ENCODE assay signal across 23 cellular contexts in genomic region chr2:207444756-207445155, GRCh38.
DNase-seq lines count a peak whose midpoint lies in the region; ATAC-seq, FAIRE-seq and TF ChIP-seq lines count a peak whose summit lies in the region.
"Had no signal": no experiment of that assay in that cellular context is flagged by ENCODE, and none has a peak within 500 bp of the region (broad histone marks: within the 10 kb centered on the region; RNA-seq: fewer than 3 reads in every experiment).

No MANE protein-coding gene starts in this region.

- H3F3A ChIP-seq in SK-N-SH (replicated peaks; ENCODE audit: insufficient read depth), result no peaks in the 10 kb centered on the region

- intact Hi-C loops in MCF 10A (cut with micrococcal nuclease), result no loop called here
- intact Hi-C loops in breast epithelium (cut with DNase I; ENCODE audit: low total_unique reads), result no loop called here
- intact Hi-C loops in K562 (cut with micrococcal nuclease), result no loop called here
- intact Hi-C loops in left ventricle myocardium inferior (cut with micrococcal nuclease), result no loop called here

- H3K27me3 Mint-ChIP-seq in MCF 10A (ENCODE audit: insufficient read depth, unreplicated experiment), result no peaks in the 10 kb centered on the region
- H3K27me3 Mint-ChIP-seq: CD4-positive, alpha-beta T cell had no signal

- no peak for TF ChIP-seq POLR2A in breast epithelium (IDR thresholded peaks at IDR 0.05)
- no peak for TF ChIP-seq POLR2A in K562 (conservative IDR thresholded peaks at IDR 0.05)

- H3K9me3 Mint-ChIP-seq in MCF 10A (ENCODE audit: unreplicated experiment), result no peaks in the 10 kb centered on the region
- H3K9me3 Mint-ChIP-seq: CD4-positive, alpha-beta T cell; CD8-positive, alpha-beta T cell had no signal

- CTCF ChIA-PET in MCF 10A (lab: Yijun Ruan, JAX), result no interaction called here
- CTCF ChIA-PET in SK-N-SH (lab: Yijun Ruan, JAX), result no interaction called here
- CTCF ChIA-PET in K562 (lab: Yijun Ruan, JAX; ENCODE audit: low intra/inter-chr PET ratio), result no interaction called here

- H3K27me3 ChIP-seq in breast epithelium (no peaks in the 10 kb centered on the region), SK-N-SH (ENCODE audit: insufficient read depth) (no peaks in the 10 kb centered on the region), K562 (ENCODE audit: control insufficient read depth in 2 of 2, insufficient read depth in 2 of 2, low read length in 2 of 2) (no peaks in the 10 kb centered on the region), left ventricle myocardium inferior (ENCODE audit: low read depth) (no peaks in the 10 kb centered on the region)
- H3K27me3 ChIP-seq: BLaER1 treated with 17β-estradiol and CSF1 and Interleukin-3, amounts not matched to agents 10 nM and 100 nM had no signal

- no peak for TF ChIP-seq CTCF in MCF 10A (IDR thresholded peaks at IDR 0.05; ENCODE audit: unreplicated experiment)
- no peak for TF ChIP-seq CTCF in breast epithelium (IDR thresholded peaks at IDR 0.05)
- no peak for TF ChIP-seq CTCF in SK-N-SH (IDR thresholded peaks at IDR 0.05)
- no peak for TF ChIP-seq CTCF in K562 (IDR thresholded peaks at IDR 0.05 in 2 of 3, conservative IDR thresholded peaks at IDR 0.05 in 1 of 3; ENCODE audit: insufficient read depth in 2 of 3, low read depth in 1 of 3, low read length in 3 of 3)
- TF ChIP-seq CTCF in left ventricle myocardium inferior (IDR thresholded peaks at IDR 0.05; ENCODE audit: borderline replicate concordance), result no peak

- H3K4me3 ChIP-seq in breast epithelium, result no peak overlapping the region
- no peak overlapping the region for H3K4me3 ChIP-seq in SK-N-SH (ENCODE audit: low read depth in 2 of 2, low read length in 1 of 2)
- H3K4me3 ChIP-seq in K562, result no peak overlapping the region
- no peak overlapping the region for H3K4me3 ChIP-seq in left ventricle myocardium inferior
- H3K4me3 ChIP-seq: A549; BLaER1 treated with 17β-estradiol and CSF1 and Interleukin-3, amounts not matched to agents 10 nM and 100 nM had no signal

- no peaks in the 10 kb centered on the region for H3K79me2 ChIP-seq in SK-N-SH (ENCODE audit: insufficient read depth)
- H3K79me2 ChIP-seq in K562 (ENCODE audit: control insufficient read depth, insufficient read depth, low read length), result no peaks in the 10 kb centered on the region

- peak overlapping the region; percentile 21 for H3K27ac Mint-ChIP-seq in MCF 10A (ENCODE audit: low read depth, unreplicated experiment)
- H3K27ac Mint-ChIP-seq: B cell; CD4-positive, alpha-beta T cell; CD8-positive, alpha-beta T cell had no signal

- H3K4me1 ChIP-seq in breast epithelium (no peaks in the 10 kb centered on the region), SK-N-SH (ENCODE audit: control insufficient read depth in 1 of 2, insufficient read depth in 2 of 2, low read depth in 1 of 2, low read length in 1 of 2) (peaks cover 8 to 17% of the 10 kb centered on the region in 2 experiments; a peak in 3 of 4 replicates), K562 (replicated peaks in 1 of 2; ENCODE audit: control insufficient read depth in 2 of 2, insufficient read depth in 2 of 2, low read length in 2 of 2) (peaks cover 0 to 6% of the 10 kb centered on the region in 2 experiments; a peak in 2 of 5 replicates), left ventricle myocardium inferior (no peaks in the 10 kb centered on the region)
- H3K4me1 ChIP-seq: BLaER1 treated with 17β-estradiol and CSF1 and Interleukin-3, amounts not matched to agents 10 nM and 100 nM; Caco-2 had no signal

- H3K9me2 ChIP-seq in SK-N-SH, result no peaks in the 10 kb centered on the region

- H3K9ac ChIP-seq in SK-N-SH, result no peak overlapping the region
- H3K9ac ChIP-seq in K562 (ENCODE audit: insufficient read depth in 1 of 2, low read depth in 2 of 2, low read length in 2 of 2), result no peak overlapping the region
- H3K9ac ChIP-seq: BLaER1 treated with 17β-estradiol and CSF1 and Interleukin-3, amounts not matched to agents 10 nM and 100 nM had no signal

- peak; percentile 9; the same call in 1 of the 2 replicates for TF ChIP-seq RAD21 in SK-N-SH (IDR thresholded peaks at IDR 0.05; ENCODE audit: low read length)
- no peak for TF ChIP-seq RAD21 in K562 (CRISPR knock-in tag; conservative IDR thresholded peaks at IDR 0.05 in 1 of 2, IDR thresholded peaks at IDR 0.05 in 1 of 2)

- H3K36me3 ChIP-seq in breast epithelium (no peaks in the 10 kb centered on the region), SK-N-SH (replicated peaks in 1 of 2; ENCODE audit: control insufficient read depth in 1 of 2, insufficient read depth in 2 of 2, low read length in 1 of 2) (no peaks in the 10 kb centered on the region), K562 (ENCODE audit: control insufficient read depth, insufficient read depth, low read length) (no peaks in the 10 kb centered on the region), left ventricle myocardium inferior (no peaks in the 10 kb centered on the region)
- H3K36me3 ChIP-seq: BLaER1 treated with 17β-estradiol and CSF1 and Interleukin-3, amounts not matched to agents 10 nM and 100 nM had no signal

- H3K36me3 Mint-ChIP-seq in MCF 10A (ENCODE audit: insufficient read depth, unreplicated experiment), result no peaks in the 10 kb centered on the region
- H3K36me3 Mint-ChIP-seq: CD8-positive, alpha-beta T cell had no signal

- in situ Hi-C loops in K562 (cut with MboI), result no loop called here

- no peak overlapping the region for H3K4me2 ChIP-seq in SK-N-SH
- no peak overlapping the region for H3K4me2 ChIP-seq in K562 (ENCODE audit: insufficient read depth, low read length)
- H3K4me2 ChIP-seq: A549; BLaER1 treated with 17β-estradiol and CSF1 and Interleukin-3, amounts not matched to agents 10 nM and 100 nM had no signal

- ATAC-seq in K562, result no peak
- ATAC-seq: A549; CD8-positive, alpha-beta T cell had no signal

- 66% methylated on average over 4 of the region's 4 CpGs for WGBS in SK-N-SH (ENCODE audit: low lambda C conversion rate)
- WGBS in K562 (ENCODE audit: insufficient coverage, low coverage, missing lambda C conversion rate), result 20% methylated on average over 4 of the region's 4 CpGs

- H2AFZ ChIP-seq in SK-N-SH (ENCODE audit: low read depth), result no peak overlapping the region
- H2AFZ ChIP-seq in K562 (ENCODE audit: low read depth, low read length), result peak overlapping the region; percentile 61

- H3K9me3 ChIP-seq in breast epithelium, result no peaks in the 10 kb centered on the region
- no peaks in the 10 kb centered on the region for H3K9me3 ChIP-seq in SK-N-SH
- no peaks in the 10 kb centered on the region for H3K9me3 ChIP-seq in K562 (replicated peaks; ENCODE audit: control insufficient read depth, insufficient read depth, low read depth, low read length)
- no peaks in the 10 kb centered on the region for H3K9me3 ChIP-seq in left ventricle myocardium inferior (replicated peaks)
- H3K9me3 ChIP-seq: A549 had no signal

- H3K9me1 ChIP-seq in K562 (ENCODE audit: control insufficient read depth, insufficient read depth, low read length), result no peaks in the 10 kb centered on the region

- DNase-seq in DMS 273 (lab: John Stamatoyannopoulos, UW; ENCODE audit: unreplicated experiment) (peak; percentile 10), DMS 273 treated with DMSO at 0.1 percent for 48 hours (lab: John Stamatoyannopoulos, UW) (no peak), MCF 10A (ENCODE audit: unreplicated experiment) (no peak), breast epithelium (ENCODE audit: low spot score in 2 of 2) (no peak), SK-N-SH (peak; percentile 50), K562 (ENCODE audit: extremely low read depth in 1 of 4, low spot score in 3 of 4) (no peak), left ventricle myocardium inferior (no peak), GM19239 (ENCODE audit: insufficient read length, low spot score) (no peak)
- DNase-seq: AML-193; Caco-2; Calu3; CD4-positive, alpha-beta T cell; CD8-positive, alpha-beta T cell; DMS79 treated with DMSO at 0.1 percent for 48 hours; GF-D8 had no signal

- BruUV-seq in MCF 10A (replicated peaks; lab: Mats Ljungman, UMichigan), result no TSS peak
- no TSS peak for BruUV-seq in K562 (replicated peaks; lab: Mats Ljungman, UMichigan)

- peak in 1 of 2 experiments; percentile 77; a peak in 2 of 4 replicates for TF ChIP-seq EP300 in SK-N-SH (IDR thresholded peaks at IDR 0.05; ENCODE audit: borderline replicate concordance in 1 of 2, low read depth in 1 of 2, low read length in 1 of 2)
- TF ChIP-seq EP300 in K562 (IDR thresholded peaks at IDR 0.05; ENCODE audit: low read length), result no peak

- H4K20me1 ChIP-seq in SK-N-SH (ENCODE audit: insufficient read depth) (no peaks in the 10 kb centered on the region), K562 (replicated peaks; ENCODE audit: control insufficient read depth, insufficient read depth, low read length) (no peaks in the 10 kb centered on the region)
- H4K20me1 ChIP-seq: BLaER1 treated with 17β-estradiol and CSF1 and Interleukin-3, amounts not matched to agents 10 nM and 100 nM had no signal

- H3K4me1 Mint-ChIP-seq in MCF 10A (ENCODE audit: insufficient read depth, unreplicated experiment), result peaks cover 6% of the 10 kb centered on the region
- H3K4me1 Mint-ChIP-seq: B cell had no signal

- H3K4me3 Mint-ChIP-seq in MCF 10A (ENCODE audit: unreplicated experiment), result no peak overlapping the region
- H3K4me3 Mint-ChIP-seq: B cell; CD4-positive, alpha-beta T cell; CD8-positive, alpha-beta T cell had no signal

- no peak for FAIRE-seq in K562 (lab: Jason Lieb, UNC)
- FAIRE-seq in GM19239 (lab: Jason Lieb, UNC), result no peak
- FAIRE-seq: A549, D721Med, G401.6, GM12891 had no signal

- POLR2A ChIA-PET in MCF 10A (lab: Yijun Ruan, JAX) (no interaction called here), SK-N-SH (lab: Yijun Ruan, JAX) (no interaction called here), K562 (lab: Yijun Ruan, JAX) (no interaction called here)

- H3K27ac ChIP-seq in breast epithelium, result no peak overlapping the region
- no peak overlapping the region for H3K27ac ChIP-seq in SK-N-SH (ENCODE audit: low read depth in 2 of 2, low read length in 1 of 2)
- H3K27ac ChIP-seq in K562 (ENCODE audit: extremely low read depth, low read depth, low read length), result no peak overlapping the region
- H3K27ac ChIP-seq in left ventricle myocardium inferior (replicated peaks), result no peak overlapping the region
- H3K27ac ChIP-seq: 22Rv1; A549; BLaER1 treated with 17β-estradiol and CSF1 and Interleukin-3, amounts not matched to agents 10 nM and 100 nM; C4-2B had no signal

TF ChIP-seq in SK-N-SH, 30 proteins besides CTCF, POLR2A, EP300 and RAD21 (continues in another document):
- no peak for TF ChIP-seq USF1 (IDR thresholded peaks at IDR 0.05; ENCODE audit: borderline replicate concordance, low read depth)

TF ChIP-seq in K562, 482 proteins besides CTCF, POLR2A, EP300 and RAD21:
- TF ChIP-seq HDAC2 (IDR thresholded peaks at IDR 0.05) (no peak), FOXA3 (CRISPR knock-in tag; conservative IDR thresholded peaks at IDR 0.05 in 1 of 2, IDR thresholded peaks at IDR 0.05 in 1 of 2) (0 out of 4 replicates have a peak, but pooled peaks of 1 of the 2 experiments have one; percentile 25)

Comparison
In these comparisons a context has a peak if more than half of its experiments do, and no peak if none do; other contexts are left out.
1. DNase-seq: peak in DMS 273 (single experiment) and SK-N-SH (single experiment); none in DMS 273 treated with DMSO at 0.1 percent for 48 hours (single experiment), MCF 10A (single experiment), breast epithelium (0 of 2), K562 (0 of 4), left ventricle myocardium inferior (single experiment) and GM19239 (single experiment).